In the genomic region with DNA sequence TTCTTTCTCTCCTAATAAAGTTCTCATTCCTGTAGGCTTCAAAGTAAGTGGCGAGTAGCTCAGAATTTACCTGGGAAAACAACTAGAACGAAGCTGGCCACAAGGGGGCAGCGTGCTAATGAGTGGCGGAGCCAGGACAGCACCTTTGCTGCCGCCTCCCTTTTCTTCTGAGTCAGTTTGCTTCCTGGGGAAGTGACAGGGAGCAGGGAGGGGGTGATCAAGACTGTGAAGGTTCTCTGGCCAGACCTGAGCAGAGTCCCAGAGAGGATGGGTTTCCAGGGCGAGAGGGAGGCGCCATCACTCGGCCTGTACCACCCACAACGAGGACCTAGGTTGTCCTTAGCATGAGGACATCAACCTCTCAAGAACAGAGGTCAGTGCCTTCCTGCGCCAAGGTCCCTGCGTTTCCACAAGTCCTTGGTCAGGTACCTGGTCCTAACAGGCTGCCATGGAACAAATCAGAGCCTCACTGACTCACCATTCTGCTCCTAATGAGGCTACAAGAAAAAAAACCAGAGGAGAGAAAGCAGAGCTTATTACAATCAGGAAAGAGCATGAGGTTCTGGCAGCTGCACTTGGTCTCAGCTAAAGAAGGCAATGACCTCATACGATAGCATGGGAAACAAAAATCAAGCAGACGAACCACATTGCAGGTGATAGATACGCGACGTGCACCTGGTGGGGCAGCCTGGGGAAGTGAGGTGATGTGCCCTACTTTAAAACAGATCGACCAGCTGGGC, we compare ENCODE assay signal across 1 cellular context.
TF ChIP-seq lines count a peak whose summit lies in the region.

No MANE protein-coding gene starts in this region.

TF ChIP-seq in HepG2, 621 proteins besides CTCF, POLR2A, EP300 and RAD21 (continued from another document and continues in another):
- TF ChIP-seq, protein P1, sequence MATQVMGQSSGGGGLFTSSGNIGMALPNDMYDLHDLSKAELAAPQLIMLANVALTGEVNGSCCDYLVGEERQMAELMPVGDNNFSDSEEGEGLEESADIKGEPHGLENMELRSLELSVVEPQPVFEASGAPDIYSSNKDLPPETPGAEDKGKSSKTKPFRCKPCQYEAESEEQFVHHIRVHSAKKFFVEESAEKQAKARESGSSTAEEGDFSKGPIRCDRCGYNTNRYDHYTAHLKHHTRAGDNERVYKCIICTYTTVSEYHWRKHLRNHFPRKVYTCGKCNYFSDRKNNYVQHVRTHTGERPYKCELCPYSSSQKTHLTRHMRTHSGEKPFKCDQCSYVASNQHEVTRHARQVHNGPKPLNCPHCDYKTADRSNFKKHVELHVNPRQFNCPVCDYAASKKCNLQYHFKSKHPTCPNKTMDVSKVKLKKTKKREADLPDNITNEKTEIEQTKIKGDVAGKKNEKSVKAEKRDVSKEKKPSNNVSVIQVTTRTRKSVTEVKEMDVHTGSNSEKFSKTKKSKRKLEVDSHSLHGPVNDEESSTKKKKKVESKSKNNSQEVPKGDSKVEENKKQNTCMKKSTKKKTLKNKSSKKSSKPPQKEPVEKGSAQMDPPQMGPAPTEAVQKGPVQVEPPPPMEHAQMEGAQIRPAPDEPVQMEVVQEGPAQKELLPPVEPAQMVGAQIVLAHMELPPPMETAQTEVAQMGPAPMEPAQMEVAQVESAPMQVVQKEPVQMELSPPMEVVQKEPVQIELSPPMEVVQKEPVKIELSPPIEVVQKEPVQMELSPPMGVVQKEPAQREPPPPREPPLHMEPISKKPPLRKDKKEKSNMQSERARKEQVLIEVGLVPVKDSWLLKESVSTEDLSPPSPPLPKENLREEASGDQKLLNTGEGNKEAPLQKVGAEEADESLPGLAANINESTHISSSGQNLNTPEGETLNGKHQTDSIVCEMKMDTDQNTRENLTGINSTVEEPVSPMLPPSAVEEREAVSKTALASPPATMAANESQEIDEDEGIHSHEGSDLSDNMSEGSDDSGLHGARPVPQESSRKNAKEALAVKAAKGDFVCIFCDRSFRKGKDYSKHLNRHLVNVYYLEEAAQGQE (IDR thresholded peaks at IDR 0.05; ENCODE audit: borderline replicate concordance in 1 of 2, low read depth in 1 of 2, low read length in 2 of 2) = no peak
- no peak for TF ChIP-seq RARG (CRISPR knock-in tag; IDR thresholded peaks at IDR 0.05; ENCODE audit: low read depth)
- TF ChIP-seq, protein P2, sequence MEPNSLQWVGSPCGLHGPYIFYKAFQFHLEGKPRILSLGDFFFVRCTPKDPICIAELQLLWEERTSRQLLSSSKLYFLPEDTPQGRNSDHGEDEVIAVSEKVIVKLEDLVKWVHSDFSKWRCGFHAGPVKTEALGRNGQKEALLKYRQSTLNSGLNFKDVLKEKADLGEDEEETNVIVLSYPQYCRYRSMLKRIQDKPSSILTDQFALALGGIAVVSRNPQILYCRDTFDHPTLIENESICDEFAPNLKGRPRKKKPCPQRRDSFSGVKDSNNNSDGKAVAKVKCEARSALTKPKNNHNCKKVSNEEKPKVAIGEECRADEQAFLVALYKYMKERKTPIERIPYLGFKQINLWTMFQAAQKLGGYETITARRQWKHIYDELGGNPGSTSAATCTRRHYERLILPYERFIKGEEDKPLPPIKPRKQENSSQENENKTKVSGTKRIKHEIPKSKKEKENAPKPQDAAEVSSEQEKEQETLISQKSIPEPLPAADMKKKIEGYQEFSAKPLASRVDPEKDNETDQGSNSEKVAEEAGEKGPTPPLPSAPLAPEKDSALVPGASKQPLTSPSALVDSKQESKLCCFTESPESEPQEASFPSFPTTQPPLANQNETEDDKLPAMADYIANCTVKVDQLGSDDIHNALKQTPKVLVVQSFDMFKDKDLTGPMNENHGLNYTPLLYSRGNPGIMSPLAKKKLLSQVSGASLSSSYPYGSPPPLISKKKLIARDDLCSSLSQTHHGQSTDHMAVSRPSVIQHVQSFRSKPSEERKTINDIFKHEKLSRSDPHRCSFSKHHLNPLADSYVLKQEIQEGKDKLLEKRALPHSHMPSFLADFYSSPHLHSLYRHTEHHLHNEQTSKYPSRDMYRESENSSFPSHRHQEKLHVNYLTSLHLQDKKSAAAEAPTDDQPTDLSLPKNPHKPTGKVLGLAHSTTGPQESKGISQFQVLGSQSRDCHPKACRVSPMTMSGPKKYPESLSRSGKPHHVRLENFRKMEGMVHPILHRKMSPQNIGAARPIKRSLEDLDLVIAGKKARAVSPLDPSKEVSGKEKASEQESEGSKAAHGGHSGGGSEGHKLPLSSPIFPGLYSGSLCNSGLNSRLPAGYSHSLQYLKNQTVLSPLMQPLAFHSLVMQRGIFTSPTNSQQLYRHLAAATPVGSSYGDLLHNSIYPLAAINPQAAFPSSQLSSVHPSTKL (CRISPR knock-in tag; IDR thresholded peaks at IDR 0.05) = peak; percentile 57; the same call in 1 of the 2 replicates
- TF ChIP-seq ERF (CRISPR knock-in tag; IDR thresholded peaks at IDR 0.05) = 0 out of 2 replicates have a peak, but pooled peaks have one; percentile 22
- peak; percentile 89 for TF ChIP-seq STAG1 (CRISPR knock-in tag; IDR thresholded peaks at IDR 0.05)
- TF ChIP-seq ZFP41 (CRISPR knock-in tag; IDR thresholded peaks at IDR 0.05; ENCODE audit: borderline replicate concordance) = no peak
- TF ChIP-seq TEAD3 (CRISPR knock-in tag; optimal IDR thresholded peaks at IDR 0.05; ENCODE audit: borderline replicate concordance) = peak; percentile 49
- peak; percentile 71; the same call in 1 of the 2 replicates for TF ChIP-seq ZNF350 (CRISPR knock-in tag; IDR thresholded peaks at IDR 0.05; ENCODE audit: borderline replicate concordance, low read depth)
- peak; percentile 35; the same call in 1 of the 2 replicates for TF ChIP-seq RARA (CRISPR knock-in tag; IDR thresholded peaks at IDR 0.05)
- peak; percentile 35; the same call in 1 of the 2 replicates for TF ChIP-seq MXD4 (CRISPR knock-in tag; IDR thresholded peaks at IDR 0.05)
- TF ChIP-seq, protein P3, sequence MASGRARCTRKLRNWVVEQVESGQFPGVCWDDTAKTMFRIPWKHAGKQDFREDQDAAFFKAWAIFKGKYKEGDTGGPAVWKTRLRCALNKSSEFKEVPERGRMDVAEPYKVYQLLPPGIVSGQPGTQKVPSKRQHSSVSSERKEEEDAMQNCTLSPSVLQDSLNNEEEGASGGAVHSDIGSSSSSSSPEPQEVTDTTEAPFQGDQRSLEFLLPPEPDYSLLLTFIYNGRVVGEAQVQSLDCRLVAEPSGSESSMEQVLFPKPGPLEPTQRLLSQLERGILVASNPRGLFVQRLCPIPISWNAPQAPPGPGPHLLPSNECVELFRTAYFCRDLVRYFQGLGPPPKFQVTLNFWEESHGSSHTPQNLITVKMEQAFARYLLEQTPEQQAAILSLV (CRISPR knock-in tag; IDR thresholded peaks at IDR 0.05; ENCODE audit: borderline replicate concordance) = no peak
- no peak for TF ChIP-seq MTF2 (CRISPR knock-in tag; IDR thresholded peaks at IDR 0.05; ENCODE audit: borderline replicate concordance)
- no peak for TF ChIP-seq ZNF496 (CRISPR knock-in tag; IDR thresholded peaks at IDR 0.05; ENCODE audit: insufficient replicate concordance)
- TF ChIP-seq, protein P4, sequence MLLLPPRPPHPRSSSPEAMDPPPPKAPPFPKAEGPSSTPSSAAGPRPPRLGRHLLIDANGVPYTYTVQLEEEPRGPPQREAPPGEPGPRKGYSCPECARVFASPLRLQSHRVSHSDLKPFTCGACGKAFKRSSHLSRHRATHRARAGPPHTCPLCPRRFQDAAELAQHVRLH (CRISPR knock-in tag; IDR thresholded peaks at IDR 0.05; ENCODE audit: borderline replicate concordance, low read depth) = 0 out of 2 replicates have a peak, but pooled peaks have one; percentile 49
- TF ChIP-seq, protein P5, sequence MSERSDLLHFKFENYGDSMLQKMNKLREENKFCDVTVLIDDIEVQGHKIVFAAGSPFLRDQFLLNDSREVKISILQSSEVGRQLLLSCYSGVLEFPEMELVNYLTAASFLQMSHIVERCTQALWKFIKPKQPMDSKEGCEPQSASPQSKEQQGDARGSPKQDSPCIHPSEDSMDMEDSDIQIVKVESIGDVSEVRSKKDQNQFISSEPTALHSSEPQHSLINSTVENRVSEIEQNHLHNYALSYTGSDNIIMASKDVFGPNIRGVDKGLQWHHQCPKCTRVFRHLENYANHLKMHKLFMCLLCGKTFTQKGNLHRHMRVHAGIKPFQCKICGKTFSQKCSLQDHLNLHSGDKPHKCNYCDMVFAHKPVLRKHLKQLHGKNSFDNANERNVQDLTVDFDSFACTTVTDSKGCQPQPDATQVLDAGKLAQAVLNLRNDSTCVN (CRISPR knock-in tag; IDR thresholded peaks at IDR 0.05; ENCODE audit: borderline replicate concordance) = 0 out of 2 replicates have a peak, but pooled peaks have one; percentile 62
- peak; percentile 58 for TF ChIP-seq FOSL2 (CRISPR knock-in tag; IDR thresholded peaks at IDR 0.05)
- TF ChIP-seq ELF1 (CRISPR knock-in tag; IDR thresholded peaks at IDR 0.05) = no peak
- TF ChIP-seq ZNF468 (CRISPR knock-in tag; IDR thresholded peaks at IDR 0.05) = no peak
- TF ChIP-seq FOXO1 (CRISPR knock-in tag; IDR thresholded peaks at IDR 0.05) = peak; percentile 55; the same call in 1 of the 2 replicates
- TF ChIP-seq, protein P6, sequence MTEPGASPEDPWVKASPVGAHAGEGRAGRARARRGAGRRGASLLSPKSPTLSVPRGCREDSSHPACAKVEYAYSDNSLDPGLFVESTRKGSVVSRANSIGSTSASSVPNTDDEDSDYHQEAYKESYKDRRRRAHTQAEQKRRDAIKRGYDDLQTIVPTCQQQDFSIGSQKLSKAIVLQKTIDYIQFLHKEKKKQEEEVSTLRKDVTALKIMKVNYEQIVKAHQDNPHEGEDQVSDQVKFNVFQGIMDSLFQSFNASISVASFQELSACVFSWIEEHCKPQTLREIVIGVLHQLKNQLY (CRISPR knock-in tag; IDR thresholded peaks at IDR 0.05) = no peak
- TF ChIP-seq TMF1 (CRISPR knock-in tag; IDR thresholded peaks at IDR 0.05; ENCODE audit: low read depth) = no peak
- TF ChIP-seq NFYB (CRISPR knock-in tag; IDR thresholded peaks at IDR 0.05) = no peak
- TF ChIP-seq KLF6 (CRISPR knock-in tag; IDR thresholded peaks at IDR 0.05) = no peak
- TF ChIP-seq HNRNPK (IDR thresholded peaks at IDR 0.05; ENCODE audit: low read depth, low read length, poor library complexity, severe bottlenecking) = no peak
- no peak for TF ChIP-seq ZNF274 (CRISPR knock-in tag; IDR thresholded peaks at IDR 0.05)
- 0 out of 2 replicates have a peak, but pooled peaks have one; percentile 30 for TF ChIP-seq ATF7 (IDR thresholded peaks at IDR 0.05)
- no peak for TF ChIP-seq ATF7 (CRISPR knock-in tag; IDR thresholded peaks at IDR 0.05)
- no peak for TF ChIP-seq ZNF431 (CRISPR knock-in tag; IDR thresholded peaks at IDR 0.05; ENCODE audit: borderline replicate concordance, low read depth)
- TF ChIP-seq ZNF605 (CRISPR knock-in tag; IDR thresholded peaks at IDR 0.05) = peak; percentile 55; the same call in 1 of the 2 replicates
- TF ChIP-seq SSRP1 (CRISPR knock-in tag; IDR thresholded peaks at IDR 0.05) = 0 out of 2 replicates have a peak, but pooled peaks have one; percentile 71
- TF ChIP-seq, protein P7, sequence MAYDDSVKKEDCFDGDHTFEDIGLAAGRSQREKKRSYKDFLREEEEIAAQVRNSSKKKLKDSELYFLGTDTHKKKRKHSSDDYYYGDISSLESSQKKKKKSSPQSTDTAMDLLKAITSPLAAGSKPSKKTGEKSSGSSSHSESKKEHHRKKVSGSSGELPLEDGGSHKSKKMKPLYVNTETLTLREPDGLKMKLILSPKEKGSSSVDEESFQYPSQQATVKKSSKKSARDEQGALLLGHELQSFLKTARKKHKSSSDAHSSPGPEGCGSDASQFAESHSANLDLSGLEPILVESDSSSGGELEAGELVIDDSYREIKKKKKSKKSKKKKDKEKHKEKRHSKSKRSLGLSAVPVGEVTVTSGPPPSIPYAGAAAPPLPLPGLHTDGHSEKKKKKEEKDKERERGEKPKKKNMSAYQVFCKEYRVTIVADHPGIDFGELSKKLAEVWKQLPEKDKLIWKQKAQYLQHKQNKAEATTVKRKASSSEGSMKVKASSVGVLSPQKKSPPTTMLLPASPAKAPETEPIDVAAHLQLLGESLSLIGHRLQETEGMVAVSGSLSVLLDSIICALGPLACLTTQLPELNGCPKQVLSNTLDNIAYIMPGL (CRISPR knock-in tag; IDR thresholded peaks at IDR 0.05; ENCODE audit: borderline replicate concordance in 1 of 2, low read depth in 1 of 2) = peak in 1 of 2 experiments; percentile 74; a peak in 1 of 4 replicates
- TF ChIP-seq ZNF121 (CRISPR knock-in tag; IDR thresholded peaks at IDR 0.05) = no peak
- no peak for TF ChIP-seq DNMT3B (CRISPR knock-in tag; conservative IDR thresholded peaks at IDR 0.05)
- no peak for TF ChIP-seq HNRNPLL (IDR thresholded peaks at IDR 0.05; ENCODE audit: low read depth, low read length, poor library complexity, severe bottlenecking)
- TF ChIP-seq ZKSCAN1 (IDR thresholded peaks at IDR 0.05; ENCODE audit: low read length) = 0 out of 2 replicates have a peak, but pooled peaks have one; percentile 5
- 0 out of 2 replicates have a peak, but pooled peaks have one; percentile 39 for TF ChIP-seq KAT8 (CRISPR knock-in tag; IDR thresholded peaks at IDR 0.05)
- no peak for TF ChIP-seq SP1 (IDR thresholded peaks at IDR 0.05)
- TF ChIP-seq SP1 (CRISPR knock-in tag; IDR thresholded peaks at IDR 0.05) = no peak
- TF ChIP-seq SMAD9 (CRISPR knock-in tag; IDR thresholded peaks at IDR 0.05) = no peak
- peak; percentile 94 for TF ChIP-seq XRCC5 (optimal IDR thresholded peaks at IDR 0.05; ENCODE audit: low read length)
- TF ChIP-seq SAP130 (CRISPR knock-in tag; IDR thresholded peaks at IDR 0.05; ENCODE audit: low read depth) = peak; percentile 46; the same call in 1 of the 2 replicates
- TF ChIP-seq ZNF781 (CRISPR knock-in tag; IDR thresholded peaks at IDR 0.05; ENCODE audit: borderline replicate concordance, not compliant biosample characterization) = no peak
- no peak for TF ChIP-seq ZNF225 (CRISPR knock-in tag; IDR thresholded peaks at IDR 0.05)
- TF ChIP-seq, protein P8, sequence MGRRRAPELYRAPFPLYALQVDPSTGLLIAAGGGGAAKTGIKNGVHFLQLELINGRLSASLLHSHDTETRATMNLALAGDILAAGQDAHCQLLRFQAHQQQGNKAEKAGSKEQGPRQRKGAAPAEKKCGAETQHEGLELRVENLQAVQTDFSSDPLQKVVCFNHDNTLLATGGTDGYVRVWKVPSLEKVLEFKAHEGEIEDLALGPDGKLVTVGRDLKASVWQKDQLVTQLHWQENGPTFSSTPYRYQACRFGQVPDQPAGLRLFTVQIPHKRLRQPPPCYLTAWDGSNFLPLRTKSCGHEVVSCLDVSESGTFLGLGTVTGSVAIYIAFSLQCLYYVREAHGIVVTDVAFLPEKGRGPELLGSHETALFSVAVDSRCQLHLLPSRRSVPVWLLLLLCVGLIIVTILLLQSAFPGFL (CRISPR knock-in tag; IDR thresholded peaks at IDR 0.05) = no peak
- no peak for TF ChIP-seq CC2D1A (CRISPR knock-in tag; IDR thresholded peaks at IDR 0.05)
- TF ChIP-seq BHLHE40 (IDR thresholded peaks at IDR 0.05; ENCODE audit: low read length) = no peak
- TF ChIP-seq CEBPG (CRISPR knock-in tag; IDR thresholded peaks at IDR 0.05) = 0 out of 2 replicates have a peak, but pooled peaks have one; percentile 3
- TF ChIP-seq, protein P9, sequence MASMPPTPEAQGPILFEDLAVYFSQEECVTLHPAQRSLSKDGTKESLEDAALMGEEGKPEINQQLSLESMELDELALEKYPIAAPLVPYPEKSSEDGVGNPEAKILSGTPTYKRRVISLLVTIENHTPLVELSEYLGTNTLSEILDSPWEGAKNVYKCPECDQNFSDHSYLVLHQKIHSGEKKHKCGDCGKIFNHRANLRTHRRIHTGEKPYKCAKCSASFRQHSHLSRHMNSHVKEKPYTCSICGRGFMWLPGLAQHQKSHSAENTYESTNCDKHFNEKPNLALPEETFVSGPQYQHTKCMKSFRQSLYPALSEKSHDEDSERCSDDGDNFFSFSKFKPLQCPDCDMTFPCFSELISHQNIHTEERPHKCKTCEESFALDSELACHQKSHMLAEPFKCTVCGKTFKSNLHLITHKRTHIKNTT (CRISPR knock-in tag; IDR thresholded peaks at IDR 0.05) = no peak
- 0 out of 2 replicates have a peak, but pooled peaks have one; percentile 59 for TF ChIP-seq ARHGAP35 (CRISPR knock-in tag; IDR thresholded peaks at IDR 0.05; ENCODE audit: borderline replicate concordance)
- TF ChIP-seq JDP2 (CRISPR knock-in tag; IDR thresholded peaks at IDR 0.05; ENCODE audit: borderline replicate concordance) = no peak
